ENCODE assay signal across 27 cellular contexts in genomic region chr10:109027534-109028185, GRCh38.
DNase-seq lines count a peak whose midpoint lies in the region; ATAC-seq, FAIRE-seq and TF ChIP-seq lines count a peak whose summit lies in the region.
"Had no signal": no experiment of that assay in that cellular context is flagged by ENCODE, and none has a peak within 500 bp of the region (broad histone marks: within the 10 kb centered on the region; RNA-seq: fewer than 3 reads in every experiment).

No MANE protein-coding gene starts in this region.

- no peak overlapping the region for H3K4me3 Mint-ChIP-seq in astrocyte (ENCODE audit: unreplicated experiment)
- H3K4me3 Mint-ChIP-seq: IgD-negative memory B cell had no signal

- H3K4me2 ChIP-seq in astrocyte (ENCODE audit: low read length): no peak overlapping the region
- H3K4me2 ChIP-seq: KMS-11 had no signal

- H3K4me3 ChIP-seq in AG10803 (ENCODE audit: low read length) (no peak overlapping the region), astrocyte (ENCODE audit: insufficient read depth, low read depth, low read length) (no peak overlapping the region)

- no peak overlapping the region for H3K27ac Mint-ChIP-seq in astrocyte (ENCODE audit: unreplicated experiment)
- H3K27ac Mint-ChIP-seq: IgD-negative memory B cell had no signal

- H3K9ac ChIP-seq in astrocyte (ENCODE audit: low read length): no peak overlapping the region
- H3K9ac ChIP-seq: KMS-11 had no signal

- no peaks in the 10 kb centered on the region for H3K27me3 Mint-ChIP-seq in astrocyte (ENCODE audit: low read depth, unreplicated experiment)

- H3K9me3 Mint-ChIP-seq in astrocyte (ENCODE audit: unreplicated experiment): peaks cover 2% of the 10 kb centered on the region

- no peaks in the 10 kb centered on the region for H3K4me1 Mint-ChIP-seq in astrocyte (ENCODE audit: low read depth, unreplicated experiment)

- H2AFZ ChIP-seq in astrocyte (ENCODE audit: low read depth, low read length): no peak overlapping the region

- no peaks in the 10 kb centered on the region for H3K4me1 ChIP-seq in astrocyte (ENCODE audit: insufficient read depth, low read length)
- H3K4me1 ChIP-seq: BE2C had no signal

- no peak overlapping the region for H3K27ac ChIP-seq in astrocyte (ENCODE audit: low read depth, low read length)
- H3K27ac ChIP-seq: HL-60, KMS-11, RWPE1 had no signal

- ATAC-seq in HG02884 (IDR thresholded peaks at IDR 0.05; ENCODE audit: unreplicated experiment) (no peak), HG03039 (IDR thresholded peaks at IDR 0.05; ENCODE audit: unreplicated experiment) (no peak)
- ATAC-seq: Panc1 had no signal

- no peaks in the 10 kb centered on the region for H3K27me3 ChIP-seq in astrocyte (ENCODE audit: insufficient read depth, low read length)
- H3K27me3 ChIP-seq: BE2C had no signal

- no peaks in the 10 kb centered on the region for H3K36me3 Mint-ChIP-seq in astrocyte (ENCODE audit: low read depth, unreplicated experiment)
- H3K36me3 Mint-ChIP-seq: IgD-negative memory B cell had no signal

- DNase-seq in AG10803 (ENCODE audit: low read depth): peak; percentile 64
- peak; percentile 67 for DNase-seq in GM04503 (ENCODE audit: low read depth)
- peak; percentile 16 for DNase-seq in astrocyte (ENCODE audit: low read depth)
- DNase-seq in medulla oblongata (ENCODE audit: extremely low spot score): peak; percentile 19
- no peak for DNase-seq in epidermal melanocyte (ENCODE audit: insufficient read length, low spot score)
- DNase-seq in GM20000 (ENCODE audit: low spot score): no peak
- DNase-seq: BE2C, Calu3, DND-41, H7, MM.1S, NCI-H1694, NCI-H2029 treated with DMSO at 0.1 percent for 48 hours, NCI-H226, NCI-H510A, NCI-H69, SHP77 had no signal

- H4K20me1 ChIP-seq in astrocyte (ENCODE audit: insufficient read depth, low read length): no peaks in the 10 kb centered on the region

- FAIRE-seq in astrocyte (lab: Jason Lieb, UNC): no peak
- FAIRE-seq: A204.1, GM12891, GM19239 had no signal

- no peak for TF ChIP-seq CTCF in AG10803 (conservative IDR thresholded peaks at IDR 0.05; ENCODE audit: low read length)
- TF ChIP-seq CTCF in astrocyte (IDR thresholded peaks at IDR 0.05; ENCODE audit: insufficient read depth, low read depth, low read length): no peak
- TF ChIP-seq CTCF in GM20000 (IDR thresholded peaks at IDR 0.05; ENCODE audit: extremely low read depth, missing control alignments): no peak

- no peaks in the 10 kb centered on the region for H3K79me2 ChIP-seq in astrocyte (ENCODE audit: insufficient read depth, low read length)

- no peaks in the 10 kb centered on the region for H3K9me3 ChIP-seq in astrocyte (ENCODE audit: insufficient read depth, low read depth, low read length)
- H3K9me3 ChIP-seq: BE2C had no signal

- H3K36me3 ChIP-seq in astrocyte (ENCODE audit: insufficient read depth, low read length): no peaks in the 10 kb centered on the region
- H3K36me3 ChIP-seq: BE2C had no signal

Comparison
In these comparisons a context has a peak if more than half of its experiments do, and no peak if none do; other contexts are left out.
1. DNase-seq: peak in AG10803 (single experiment), GM04503 (single experiment), astrocyte (single experiment) and medulla oblongata (single experiment); none in epidermal melanocyte (single experiment) and GM20000 (single experiment).